Comparison of ENCODE assay signal across 1 cellular context in the genomic region with DNA sequence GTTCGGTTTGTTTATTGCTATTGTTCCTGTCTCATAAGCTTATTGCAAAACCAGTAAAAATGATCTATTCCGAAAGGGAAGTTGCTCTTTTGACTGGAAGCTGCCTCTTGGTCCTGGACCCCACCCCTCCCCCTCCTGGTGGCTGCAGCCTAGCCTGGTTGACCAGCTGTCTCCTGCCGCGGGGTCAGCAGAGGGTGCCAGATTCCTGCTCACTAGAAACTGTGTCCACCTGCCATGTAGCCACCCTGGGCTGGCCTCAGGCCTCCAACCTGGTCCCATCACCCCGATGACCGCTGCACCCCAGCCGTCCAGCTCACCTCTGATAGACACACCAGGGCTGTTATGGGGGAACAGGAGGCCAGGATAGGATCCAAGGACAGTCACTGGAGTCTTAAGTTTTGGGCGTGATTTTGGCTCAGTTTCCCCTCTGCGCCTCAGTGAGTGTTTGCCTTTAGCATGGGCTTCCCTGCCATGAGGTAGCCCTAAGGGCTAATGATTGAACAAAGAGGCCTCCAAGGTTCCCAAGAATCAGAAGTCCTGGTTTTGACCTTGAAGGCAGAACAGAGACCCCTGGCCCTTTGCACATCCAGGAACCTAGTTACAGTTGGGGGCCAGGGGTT.
A peak's percentile ranks its signal among the peaks of the same experiment; 100 is the strongest.
TF ChIP-seq lines count a peak whose summit lies in the region.

No MANE protein-coding gene starts in this region.

TF ChIP-seq in HepG2, 621 proteins besides CTCF, POLR2A, EP300 and RAD21 (continued from another document and continues in another):
- TF ChIP-seq ZGPAT (CRISPR knock-in tag; IDR thresholded peaks at IDR 0.05) (peak; percentile 44; the same call in 1 of the 2 replicates), KDM3A (CRISPR knock-in tag; IDR thresholded peaks at IDR 0.05; ENCODE audit: low read depth) (peak; percentile 71; the same call in 1 of the 2 replicates), BRD4 (CRISPR knock-in tag; IDR thresholded peaks at IDR 0.05) (0 out of 2 replicates have a peak, but pooled peaks have one; percentile 22), ZNF567 (CRISPR knock-in tag; IDR thresholded peaks at IDR 0.05; ENCODE audit: borderline replicate concordance) (peak; percentile 88; the same call in 1 of the 2 replicates), SP140L (CRISPR knock-in tag; IDR thresholded peaks at IDR 0.05; ENCODE audit: borderline replicate concordance) (no peak), ZNF891 (CRISPR knock-in tag; IDR thresholded peaks at IDR 0.05) (no peak), ZMYM3 (CRISPR knock-in tag; IDR thresholded peaks at IDR 0.05) (0 out of 2 replicates have a peak, but pooled peaks have one; percentile 18), RFX5 (IDR thresholded peaks at IDR 0.05; ENCODE audit: low read depth, low read length) (no peak), XRCC5 (optimal IDR thresholded peaks at IDR 0.05; ENCODE audit: low read length) (peak; percentile 66), STAG1 (CRISPR knock-in tag; IDR thresholded peaks at IDR 0.05) (peak; percentile 89), ZNF570 (CRISPR knock-in tag; IDR thresholded peaks at IDR 0.05; ENCODE audit: borderline replicate concordance) (no peak), ZHX2 (IDR thresholded peaks at IDR 0.05; ENCODE audit: low read depth) (no peak), ZHX2 (CRISPR knock-in tag; IDR thresholded peaks at IDR 0.05; ENCODE audit: borderline replicate concordance) (no peak), IKZF1 (IDR thresholded peaks at IDR 0.05) (no peak), CBX5 (CRISPR knock-in tag; IDR thresholded peaks at IDR 0.05; ENCODE audit: borderline replicate concordance) (peak; percentile 27; the same call in 1 of the 2 replicates), ATF7-NPFF (CRISPR knock-in tag; IDR thresholded peaks at IDR 0.05; ENCODE audit: low read depth) (no peak), SAFB2 (CRISPR knock-in tag; IDR thresholded peaks at IDR 0.05; ENCODE audit: borderline replicate concordance, low read depth) (no peak), JDP2 (CRISPR knock-in tag; IDR thresholded peaks at IDR 0.05; ENCODE audit: borderline replicate concordance) (no peak), ISL2 (CRISPR knock-in tag; IDR thresholded peaks at IDR 0.05) (peak; percentile 50; the same call in 1 of the 2 replicates), RAD51 (IDR thresholded peaks at IDR 0.05; ENCODE audit: borderline replicate concordance) (no peak), TRIM24 (CRISPR knock-in tag; IDR thresholded peaks at IDR 0.05) (no peak), KLF9 (CRISPR knock-in tag; IDR thresholded peaks at IDR 0.05; ENCODE audit: low read depth) (no peak), ZNF619 (CRISPR knock-in tag; IDR thresholded peaks at IDR 0.05) (peak; percentile 44; the same call in 1 of the 2 replicates), ZNF234 (CRISPR knock-in tag; conservative IDR thresholded peaks at IDR 0.05) (no peak), FOXK1 (CRISPR knock-in tag; IDR thresholded peaks at IDR 0.05; ENCODE audit: borderline replicate concordance, low read depth) (peak; percentile 25; the same call in 1 of the 2 replicates)
- TF ChIP-seq, protein P1, sequence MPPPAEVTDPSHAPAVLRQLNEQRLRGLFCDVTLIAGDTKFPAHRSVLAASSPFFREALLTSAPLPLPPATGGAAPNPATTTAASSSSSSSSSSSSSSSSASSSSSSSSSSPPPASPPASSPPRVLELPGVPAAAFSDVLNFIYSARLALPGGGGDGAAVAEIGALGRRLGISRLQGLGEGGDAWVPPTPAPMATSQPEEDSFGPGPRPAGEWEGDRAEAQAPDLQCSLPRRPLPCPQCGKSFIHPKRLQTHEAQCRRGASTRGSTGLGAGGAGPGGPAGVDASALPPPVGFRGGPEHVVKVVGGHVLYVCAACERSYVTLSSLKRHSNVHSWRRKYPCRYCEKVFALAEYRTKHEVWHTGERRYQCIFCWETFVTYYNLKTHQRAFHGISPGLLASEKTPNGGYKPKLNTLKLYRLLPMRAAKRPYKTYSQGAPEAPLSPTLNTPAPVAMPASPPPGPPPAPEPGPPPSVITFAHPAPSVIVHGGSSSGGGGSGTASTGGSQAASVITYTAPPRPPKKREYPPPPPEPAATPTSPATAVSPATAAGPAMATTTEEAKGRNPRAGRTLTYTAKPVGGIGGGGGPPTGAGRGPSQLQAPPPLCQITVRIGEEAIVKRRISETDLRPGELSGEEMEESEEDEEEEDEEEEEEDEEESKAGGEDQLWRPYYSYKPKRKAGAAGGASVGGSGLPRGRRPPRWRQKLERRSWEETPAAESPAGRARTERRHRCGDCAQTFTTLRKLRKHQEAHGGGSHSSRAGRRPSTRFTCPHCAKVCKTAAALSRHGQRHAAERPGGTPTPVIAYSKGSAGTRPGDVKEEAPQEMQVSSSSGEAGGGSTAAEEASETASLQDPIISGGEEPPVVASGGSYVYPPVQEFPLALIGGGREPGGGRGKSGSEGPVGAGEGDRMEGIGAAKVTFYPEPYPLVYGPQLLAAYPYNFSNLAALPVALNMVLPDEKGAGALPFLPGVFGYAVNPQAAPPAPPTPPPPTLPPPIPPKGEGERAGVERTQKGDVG (CRISPR knock-in tag; IDR thresholded peaks at IDR 0.05; ENCODE audit: borderline replicate concordance): peak; percentile 78; the same call in 1 of the 2 replicates
- TF ChIP-seq, protein P2, sequence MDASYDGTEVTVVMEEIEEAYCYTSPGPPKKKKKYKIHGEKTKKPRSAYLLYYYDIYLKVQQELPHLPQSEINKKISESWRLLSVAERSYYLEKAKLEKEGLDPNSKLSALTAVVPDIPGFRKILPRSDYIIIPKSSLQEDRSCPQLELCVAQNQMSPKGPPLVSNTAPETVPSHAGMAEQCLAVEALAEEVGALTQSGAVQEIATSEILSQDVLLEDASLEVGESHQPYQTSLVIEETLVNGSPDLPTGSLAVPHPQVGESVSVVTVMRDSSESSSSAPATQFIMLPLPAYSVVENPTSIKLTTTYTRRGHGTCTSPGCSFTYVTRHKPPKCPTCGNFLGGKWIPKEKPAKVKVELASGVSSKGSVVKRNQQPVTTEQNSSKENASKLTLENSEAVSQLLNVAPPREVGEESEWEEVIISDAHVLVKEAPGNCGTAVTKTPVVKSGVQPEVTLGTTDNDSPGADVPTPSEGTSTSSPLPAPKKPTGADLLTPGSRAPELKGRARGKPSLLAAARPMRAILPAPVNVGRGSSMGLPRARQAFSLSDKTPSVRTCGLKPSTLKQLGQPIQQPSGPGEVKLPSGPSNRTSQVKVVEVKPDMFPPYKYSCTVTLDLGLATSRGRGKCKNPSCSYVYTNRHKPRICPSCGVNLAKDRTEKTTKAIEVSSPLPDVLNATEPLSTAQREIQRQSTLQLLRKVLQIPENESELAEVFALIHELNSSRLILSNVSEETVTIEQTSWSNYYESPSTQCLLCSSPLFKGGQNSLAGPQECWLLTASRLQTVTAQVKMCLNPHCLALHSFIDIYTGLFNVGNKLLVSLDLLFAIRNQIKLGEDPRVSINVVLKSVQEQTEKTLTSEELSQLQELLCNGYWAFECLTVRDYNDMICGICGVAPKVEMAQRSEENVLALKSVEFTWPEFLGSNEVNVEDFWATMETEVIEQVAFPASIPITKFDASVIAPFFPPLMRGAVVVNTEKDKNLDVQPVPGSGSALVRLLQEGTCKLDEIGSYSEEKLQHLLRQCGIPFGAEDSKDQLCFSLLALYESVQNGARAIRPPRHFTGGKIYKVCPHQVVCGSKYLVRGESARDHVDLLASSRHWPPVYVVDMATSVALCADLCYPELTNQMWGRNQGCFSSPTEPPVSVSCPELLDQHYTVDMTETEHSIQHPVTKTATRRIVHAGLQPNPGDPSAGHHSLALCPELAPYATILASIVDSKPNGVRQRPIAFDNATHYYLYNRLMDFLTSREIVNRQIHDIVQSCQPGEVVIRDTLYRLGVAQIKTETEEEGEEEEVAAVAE (CRISPR knock-in tag; IDR thresholded peaks at IDR 0.05; ENCODE audit: borderline replicate concordance): no peak
- TF ChIP-seq, protein P3, sequence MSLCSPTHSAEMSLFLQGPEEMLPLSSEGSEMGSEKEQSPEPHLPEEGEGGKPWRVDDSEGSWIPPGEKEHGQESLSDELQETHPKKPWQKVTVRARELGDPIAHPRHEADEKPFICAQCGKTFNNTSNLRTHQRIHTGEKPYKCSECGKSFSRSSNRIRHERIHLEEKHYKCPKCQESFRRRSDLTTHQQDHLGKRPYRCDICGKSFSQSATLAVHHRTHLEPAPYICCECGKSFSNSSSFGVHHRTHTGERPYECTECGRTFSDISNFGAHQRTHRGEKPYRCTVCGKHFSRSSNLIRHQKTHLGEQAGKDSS (CRISPR knock-in tag; IDR thresholded peaks at IDR 0.05; ENCODE audit: borderline replicate concordance, low read depth): no peak
- TF ChIP-seq, protein P4, sequence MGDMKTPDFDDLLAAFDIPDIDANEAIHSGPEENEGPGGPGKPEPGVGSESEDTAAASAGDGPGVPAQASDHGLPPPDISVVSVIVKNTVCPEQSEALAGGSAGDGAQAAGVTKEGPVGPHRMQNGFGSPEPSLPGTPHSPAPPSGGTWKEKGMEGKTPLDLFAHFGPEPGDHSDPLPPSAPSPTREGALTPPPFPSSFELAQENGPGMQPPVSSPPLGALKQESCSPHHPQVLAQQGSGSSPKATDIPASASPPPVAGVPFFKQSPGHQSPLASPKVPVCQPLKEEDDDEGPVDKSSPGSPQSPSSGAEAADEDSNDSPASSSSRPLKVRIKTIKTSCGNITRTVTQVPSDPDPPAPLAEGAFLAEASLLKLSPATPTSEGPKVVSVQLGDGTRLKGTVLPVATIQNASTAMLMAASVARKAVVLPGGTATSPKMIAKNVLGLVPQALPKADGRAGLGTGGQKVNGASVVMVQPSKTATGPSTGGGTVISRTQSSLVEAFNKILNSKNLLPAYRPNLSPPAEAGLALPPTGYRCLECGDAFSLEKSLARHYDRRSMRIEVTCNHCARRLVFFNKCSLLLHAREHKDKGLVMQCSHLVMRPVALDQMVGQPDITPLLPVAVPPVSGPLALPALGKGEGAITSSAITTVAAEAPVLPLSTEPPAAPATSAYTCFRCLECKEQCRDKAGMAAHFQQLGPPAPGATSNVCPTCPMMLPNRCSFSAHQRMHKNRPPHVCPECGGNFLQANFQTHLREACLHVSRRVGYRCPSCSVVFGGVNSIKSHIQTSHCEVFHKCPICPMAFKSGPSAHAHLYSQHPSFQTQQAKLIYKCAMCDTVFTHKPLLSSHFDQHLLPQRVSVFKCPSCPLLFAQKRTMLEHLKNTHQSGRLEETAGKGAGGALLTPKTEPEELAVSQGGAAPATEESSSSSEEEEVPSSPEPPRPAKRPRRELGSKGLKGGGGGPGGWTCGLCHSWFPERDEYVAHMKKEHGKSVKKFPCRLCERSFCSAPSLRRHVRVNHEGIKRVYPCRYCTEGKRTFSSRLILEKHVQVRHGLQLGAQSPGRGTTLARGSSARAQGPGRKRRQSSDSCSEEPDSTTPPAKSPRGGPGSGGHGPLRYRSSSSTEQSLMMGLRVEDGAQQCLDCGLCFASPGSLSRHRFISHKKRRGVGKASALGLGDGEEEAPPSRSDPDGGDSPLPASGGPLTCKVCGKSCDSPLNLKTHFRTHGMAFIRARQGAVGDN (CRISPR knock-in tag; IDR thresholded peaks at IDR 0.05): peak; percentile 91
